9 cellular contexts compared by ENCODE assay signal in the genomic region with DNA sequence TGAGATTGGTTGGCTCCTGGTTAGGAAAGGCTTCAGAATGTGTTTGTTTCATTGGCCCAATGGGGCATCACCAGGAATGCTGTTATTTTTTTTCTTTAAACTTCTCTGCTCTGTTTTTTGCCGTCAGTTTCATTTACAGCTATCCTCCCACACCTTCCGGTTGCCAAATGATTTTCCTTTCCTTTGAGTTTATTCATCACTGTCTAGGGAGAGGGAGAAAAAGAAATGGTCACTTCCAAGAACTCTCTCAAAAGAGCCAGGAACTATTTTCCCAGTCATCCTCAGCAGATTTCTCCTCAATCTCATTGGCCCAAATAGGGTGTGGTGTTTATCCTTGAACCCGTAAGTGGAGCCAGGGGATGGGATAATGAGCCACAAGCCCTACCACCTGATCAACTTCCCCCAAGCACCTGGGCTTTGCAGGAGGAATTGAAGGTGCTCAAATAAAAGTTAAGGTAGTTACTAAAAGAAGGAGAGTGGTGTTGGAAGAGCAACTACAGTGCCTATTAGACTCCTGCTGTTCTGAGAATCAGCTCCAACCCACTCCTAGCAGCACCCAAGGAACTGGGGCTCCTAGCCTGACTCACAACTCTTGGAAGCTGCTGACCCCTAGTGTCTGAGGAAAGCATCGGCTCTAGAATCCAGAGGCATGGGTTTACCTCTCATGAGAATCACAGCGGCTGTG. TPM values are rescaled to one million over a fixed set of nuclear protein-coding genes. Genes with fewer than 3 reads are reported as not detected.
A peak's percentile ranks its signal among the peaks of the same experiment; 100 is the strongest.
DNase-seq lines count a peak whose midpoint lies in the region; ATAC-seq and TF ChIP-seq lines count a peak whose summit lies in the region.
"Had no signal": no experiment of that assay in that cellular context is flagged by ENCODE, and none has a peak within 500 bp of the region (broad histone marks: within the 10 kb centered on the region; RNA-seq: fewer than 3 reads in every experiment).

No MANE protein-coding gene starts in this region.

- H3K79me2 ChIP-seq in Karpas-422 (ENCODE audit: low read length) (no peaks in the 10 kb centered on the region), OCI-LY7 (ENCODE audit: insufficient read depth, low read depth, low read length) (no peaks in the 10 kb centered on the region), mammary epithelial cell (ENCODE audit: insufficient read depth, low read length) (peaks cover 92% of the 10 kb centered on the region)

- H3K27ac Mint-ChIP-seq in stimulated activated naive B cell treated with anti-CD40 and anti-IgM and Interleukin-4, amounts not matched to agents 10 μg/mL and 1 μg/mL and 100 μg/mL, for 72 hours: no peak overlapping the region

- H3K27me3 ChIP-seq in Karpas-422 (ENCODE audit: low read length) (no peaks in the 10 kb centered on the region), mammary epithelial cell (ENCODE audit: insufficient read depth, low read length) (no peaks in the 10 kb centered on the region)
- H3K27me3 ChIP-seq: neutrophil had no signal

- POLR2A ChIA-PET in OCI-LY7 (lab: Charles Lee): no interaction called here

- H3K4me1 Mint-ChIP-seq in stimulated activated naive B cell treated with anti-CD40 and anti-IgM and Interleukin-4, amounts not matched to agents 10 μg/mL and 1 μg/mL and 100 μg/mL, for 72 hours: no peaks in the 10 kb centered on the region

- no peaks in the 10 kb centered on the region for H3K36me3 ChIP-seq in Karpas-422 (ENCODE audit: insufficient read depth, low read length)
- no peaks in the 10 kb centered on the region for H3K36me3 ChIP-seq in OCI-LY7 (ENCODE audit: insufficient read depth, low read length)
- H3K36me3 ChIP-seq in mammary epithelial cell (ENCODE audit: insufficient read depth, low read length): no peaks in the 10 kb centered on the region
- H3K36me3 ChIP-seq: neutrophil had no signal

- H2AFZ ChIP-seq in Karpas-422 (ENCODE audit: low read length) (no peak overlapping the region), OCI-LY7 (ENCODE audit: low read length) (peak overlapping the region; percentile 33; the same call in 1 of the 2 replicates), mammary epithelial cell (ENCODE audit: low read depth, low read length) (no peak overlapping the region)

- H3K4me1 ChIP-seq in Karpas-422 (ENCODE audit: low read length): no peaks in the 10 kb centered on the region
- H3K4me1 ChIP-seq in OCI-LY7 (ENCODE audit: insufficient read depth, low read length, poor library complexity, severe bottlenecking): no peaks in the 10 kb centered on the region
- peaks cover 27% of the 10 kb centered on the region for H3K4me1 ChIP-seq in mammary epithelial cell (ENCODE audit: insufficient read depth, low read length)

- H3K4me3 ChIP-seq in Karpas-422 (ENCODE audit: low read length): no peak overlapping the region
- H3K4me3 ChIP-seq in OCI-LY7 (ENCODE audit: low read depth, low read length, poor library complexity, severe bottlenecking): no peak overlapping the region
- no peak overlapping the region for H3K4me3 ChIP-seq in mammary epithelial cell (replicated peaks in 1 of 3; ENCODE audit: insufficient read depth in 1 of 3, low read depth in 2 of 3, low read length in 3 of 3)

- in situ Hi-C loops in mammary epithelial cell (cut with MboI; ENCODE audit: low sequenced_read_pairs in 2 of 2): loop anchor here in 1 of 2 donors (5.0 to 25.0 kb wide), 2 partner anchors 188 to 543 kb away; no protein-coding TSS in a partner anchor

- H3K9me3 ChIP-seq in Karpas-422 (ENCODE audit: low read length) (no peaks in the 10 kb centered on the region), OCI-LY7 (ENCODE audit: low read length) (no peaks in the 10 kb centered on the region), mammary epithelial cell (replicated peaks; ENCODE audit: insufficient read depth, low read length) (no peaks in the 10 kb centered on the region)
- H3K9me3 ChIP-seq: neutrophil had no signal

- 58% methylated on average over 5 of the region's 5 CpGs for WGBS in mammary epithelial cell (ENCODE audit: low coverage, missing lambda C conversion rate)

- intact Hi-C loops in OCI-LY7 (cut with micrococcal nuclease; ENCODE audit: unreplicated experiment): loop anchor here (2.0 kb wide), 2 partner anchors 482 to 542 kb away; no protein-coding TSS in a partner anchor
- intact Hi-C loops in mammary epithelial cell (cut with micrococcal nuclease): loop anchor here (1.0 to 2.0 kb wide), 6 partner anchors 21 to 542 kb away; no protein-coding TSS in a partner anchor

- peak; percentile 95 to 97 for ATAC-seq in stimulated activated naive B cell treated with anti-CD40 and anti-IgM and Interleukin-4, amounts not matched to agents 10 μg/mL and 1 μg/mL and 100 μg/mL, for 72 hours (replicated peaks)

- BruUV-seq in OCI-LY7 (replicated peaks; lab: Mats Ljungman, UMichigan): no TSS peak
- no TSS peak for BruUV-seq in mammary epithelial cell (replicated peaks; lab: Mats Ljungman, UMichigan)

- H3K36me3 Mint-ChIP-seq in stimulated activated naive B cell treated with anti-CD40 and anti-IgM and Interleukin-4, amounts not matched to agents 10 μg/mL and 1 μg/mL and 100 μg/mL, for 72 hours: no peaks in the 10 kb centered on the region

- CTCF ChIA-PET in OCI-LY7 (lab: Charles Lee; ENCODE audit: unreplicated experiment): interaction anchor here (0.6 kb wide), 1 partner anchor 264 kb away, joined by 3 read pairs; no protein-coding TSS in a partner anchor
- CTCF ChIA-PET in mammary epithelial cell (lab: Charles Lee; ENCODE audit: low non-redundant PET): interaction anchor here (0.6 to 1.0 kb wide), 4 partner anchors 19 to 277 kb away, joined by 3 to 8 read pairs (median 8); no protein-coding TSS in a partner anchor

- H3K4me2 ChIP-seq in Karpas-422 (ENCODE audit: low read depth, low read length, poor library complexity, severe bottlenecking) (no peak overlapping the region), OCI-LY7 (ENCODE audit: low read length) (no peak overlapping the region), mammary epithelial cell (ENCODE audit: insufficient read depth, low read depth, low read length) (no peak overlapping the region)

- dilution Hi-C loops in mammary epithelial cell (cut with HindIII; ENCODE audit: low sequenced_read_pairs): loop anchor here (5.0 kb wide), 1 partner anchor 68 kb away; no protein-coding TSS in a partner anchor

- H3K9ac ChIP-seq in Karpas-422 (ENCODE audit: low read length): no peak overlapping the region
- no peak overlapping the region for H3K9ac ChIP-seq in mammary epithelial cell (ENCODE audit: insufficient read depth, low read length)

- H3K9me3 Mint-ChIP-seq in stimulated activated naive B cell treated with anti-CD40 and anti-IgM and Interleukin-4, amounts not matched to agents 10 μg/mL and 1 μg/mL and 100 μg/mL, for 72 hours: no peaks in the 10 kb centered on the region

- TF ChIP-seq CTCF in OCI-LY7 (conservative IDR thresholded peaks at IDR 0.05; ENCODE audit: low read length): peak; percentile 83
- peak; percentile 96 to 98 for TF ChIP-seq CTCF in mammary epithelial cell (conservative IDR thresholded peaks at IDR 0.05 in 1 of 2, IDR thresholded peaks at IDR 0.05 in 1 of 2; ENCODE audit: extremely low read depth in 1 of 2, insufficient read depth in 1 of 2, low read depth in 1 of 2, low read length in 2 of 2)

- H4K20me1 ChIP-seq in Karpas-422 (ENCODE audit: insufficient read depth, low read depth, low read length) (no peaks in the 10 kb centered on the region), OCI-LY7 (ENCODE audit: insufficient read depth, low read length) (no peaks in the 10 kb centered on the region), mammary epithelial cell (ENCODE audit: insufficient read depth, low read length) (no peaks in the 10 kb centered on the region)

- H3K4me3 Mint-ChIP-seq in stimulated activated naive B cell treated with anti-CD40 and anti-IgM and Interleukin-4, amounts not matched to agents 10 μg/mL and 1 μg/mL and 100 μg/mL, for 72 hours: no peak overlapping the region

- H3K27ac ChIP-seq in Karpas-422 (ENCODE audit: low read length) (no peak overlapping the region), OCI-LY7 (ENCODE audit: low read depth, low read length, poor library complexity, severe bottlenecking) (no peak overlapping the region), mammary epithelial cell (ENCODE audit: insufficient read depth, low read depth, low read length) (no peak overlapping the region)
- H3K27ac ChIP-seq: neutrophil had no signal

- H3K9me2 ChIP-seq in Karpas-422 (replicated peaks; ENCODE audit: insufficient read depth, low read length) (no peaks in the 10 kb centered on the region), OCI-LY7 (ENCODE audit: insufficient read depth, low read length) (no peaks in the 10 kb centered on the region)

- peaks cover 0 to 4% of the 10 kb centered on the region in 2 donors for H3K27me3 Mint-ChIP-seq in stimulated activated naive B cell treated with anti-CD40 and anti-IgM and Interleukin-4, amounts not matched to agents 10 μg/mL and 1 μg/mL and 100 μg/mL, for 72 hours

- peak; percentile 6 to 9 (median 8) for DNase-seq in stimulated activated CD4-positive, alpha-beta T cell treated with anti-CD3 and anti-CD28 coated beads, Interleukin-12 subunit alpha, Interleukin-12 subunit beta, amount 100 ng/mL, for 48 hours (ENCODE audit: low read depth in 2 of 3, low spot score in 1 of 3)
- DNase-seq in stimulated activated CD4-positive, alpha-beta T cell treated with anti-CD3 and anti-CD28 coated beads, Interleukin-4, amount 100 ng/mL, for 1 hour: no peak
- DNase-seq in H4 (ENCODE audit: low spot score): peak; percentile 87
- peak; percentile 89 for DNase-seq in Karpas-422
- DNase-seq in OCI-LY7 (ENCODE audit: low spot score): peak; percentile 58
- DNase-seq in mammary epithelial cell: peak; percentile 79
- DNase-seq in kidney glomerular epithelial cell (lab: John Stamatoyannopoulos, UW): peak; percentile 86
- peak; percentile 40 for DNase-seq in stimulated activated naive B cell treated with anti-CD40 and anti-IgM and Interleukin-4, amounts not matched to agents 10 μg/mL and 1 μg/mL and 100 μg/mL, for 72 hours

RNA-seq across cellular contexts. Expression of gene SCHIP1, which starts 34.8 kb away (rescaled TPM):
- total RNA-seq in H4 (2014; rRNA removed; shearing (Covaris generic)): 3.2 and 3.4 TPM in 2 replicates
- not detected in 2 replicates for total RNA-seq in Karpas-422 (2014; rRNA removed; shearing (Covaris generic); ENCODE audit: low replicate concordance)
- total RNA-seq in OCI-LY7 (2014; rRNA removed; shearing (Covaris generic)): not detected in 2 replicates
- not detected in 2 replicates for total RNA-seq in OCI-LY7 (2022)
- 1 to 10 TPM; 5.4 to 8.5 TPM for total RNA-seq in mammary epithelial cell
- 5.7 TPM for polyA plus RNA-seq in mammary epithelial cell
- 1.2 TPM for polyA minus RNA-seq in mammary epithelial cell
